ENCODE assay signal across 18 cellular contexts in the genomic region with DNA sequence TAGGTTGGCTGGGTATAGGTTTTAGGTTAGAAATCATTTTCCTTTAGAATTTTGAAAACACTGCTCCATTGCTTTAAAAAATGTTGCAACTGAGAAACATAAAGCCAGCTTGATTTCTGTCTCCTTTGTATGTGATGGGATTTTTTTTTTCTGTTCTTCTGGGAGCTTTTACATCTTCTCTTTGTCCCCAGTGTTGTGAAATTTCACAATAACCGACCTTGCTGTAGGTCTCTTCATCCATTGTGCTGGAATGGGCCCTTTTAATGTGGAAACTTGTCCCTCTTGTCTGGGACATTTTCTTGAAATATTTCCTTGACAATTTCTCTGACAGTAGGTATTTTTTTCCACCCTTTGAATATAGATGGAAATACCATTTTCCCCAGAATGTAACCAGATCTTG. TPM values are rescaled to one million over a fixed set of nuclear protein-coding genes. Genes with fewer than 3 reads are reported as not detected.
A peak's percentile ranks its signal among the peaks of the same experiment; 100 is the strongest.
DNase-seq lines count a peak whose midpoint lies in the region; ATAC-seq and TF ChIP-seq lines count a peak whose summit lies in the region.
"Had no signal": no experiment of that assay in that cellular context is flagged by ENCODE, and none has a peak within 500 bp of the region (broad histone marks: within the 10 kb centered on the region; RNA-seq: fewer than 3 reads in every experiment).

No MANE protein-coding gene starts in this region.

- H3K27me3 Mint-ChIP-seq in MCF 10A (ENCODE audit: insufficient read depth, unreplicated experiment) (no peaks in the 10 kb centered on the region), osteocyte (ENCODE audit: unreplicated experiment) (no peaks in the 10 kb centered on the region)

- H3K4me1 Mint-ChIP-seq in MCF 10A (ENCODE audit: insufficient read depth, unreplicated experiment) (peaks cover 47% of the 10 kb centered on the region), osteocyte (ENCODE audit: unreplicated experiment) (peaks cover 63% of the 10 kb centered on the region)

- H3K9ac ChIP-seq in mammary epithelial cell (ENCODE audit: insufficient read depth, low read length) (no peak overlapping the region), IMR-90 (ENCODE audit: low read depth, low read length) (no peak overlapping the region)
- H3K9ac ChIP-seq: BLaER1, GM23248 had no signal

- peaks cover 48% of the 10 kb centered on the region for H3K4me1 ChIP-seq in mammary epithelial cell (ENCODE audit: insufficient read depth, low read length)
- peaks cover 40% of the 10 kb centered on the region for H3K4me1 ChIP-seq in IMR-90 (ENCODE audit: control insufficient read depth, insufficient read depth, low read length)
- H3K4me1 ChIP-seq: BLaER1 had no signal

- TF ChIP-seq CTCF in mammary epithelial cell (conservative IDR thresholded peaks at IDR 0.05 in 1 of 2, IDR thresholded peaks at IDR 0.05 in 1 of 2; ENCODE audit: extremely low read depth in 1 of 2, insufficient read depth in 1 of 2, low read depth in 1 of 2, low read length in 2 of 2) = no peak
- no peak for TF ChIP-seq CTCF in MCF 10A (IDR thresholded peaks at IDR 0.05; ENCODE audit: unreplicated experiment)
- no peak for TF ChIP-seq CTCF in IMR-90 (conservative IDR thresholded peaks at IDR 0.05; ENCODE audit: low read depth, low read length)
- TF ChIP-seq CTCF in osteocyte (IDR thresholded peaks at IDR 0.05) = no peak

- intact Hi-C loops in mammary epithelial cell (cut with micrococcal nuclease) = loop anchor here (5.0 to 10.0 kb wide), 3 partner anchors 233 to 728 kb away; no protein-coding TSS in a partner anchor
- intact Hi-C loops in MCF 10A (cut with micrococcal nuclease) = no loop called here
- intact Hi-C loops in IMR-90 (cut with micrococcal nuclease) = loop anchor here (2.0 to 10.0 kb wide), 2 partner anchors 47 to 231 kb away; no protein-coding TSS in a partner anchor

- H3K27me3 ChIP-seq in mammary epithelial cell (ENCODE audit: insufficient read depth, low read length) = no peaks in the 10 kb centered on the region
- H3K27me3 ChIP-seq in IMR-90 (ENCODE audit: control insufficient read depth, insufficient read depth, low read length) = no peaks in the 10 kb centered on the region
- H3K27me3 ChIP-seq: BLaER1 had no signal

- CTCF ChIA-PET in mammary epithelial cell (lab: Charles Lee; ENCODE audit: low non-redundant PET) (no interaction called here), MCF 10A (lab: Yijun Ruan, JAX) (interaction anchor here (0.5 to 9.1 kb wide), 17 partner anchors 17 to 552 kb away, joined by 3 to 205 read pairs (median 4); no protein-coding TSS in a partner anchor), IMR-90 (lab: Yijun Ruan, JAX) (interaction anchor here (0.7 to 3.4 kb wide), 2 partner anchors 80 to 140 kb away, joined by 3 to 26 read pairs; no protein-coding TSS in a partner anchor)

- in situ Hi-C loops in mammary epithelial cell (cut with MboI; ENCODE audit: low sequenced_read_pairs in 2 of 2) = loop anchor here in 1 of 2 donors (5.0 to 10.0 kb wide), 2 partner anchors 81 to 133 kb away; a partner anchor contains a TSS
- in situ Hi-C loops in IMR-90 (cut with MboI; ENCODE audit: low sequenced_read_pairs) = no loop called here

- H3K9me3 ChIP-seq in mammary epithelial cell (replicated peaks; ENCODE audit: insufficient read depth, low read length) = no peaks in the 10 kb centered on the region
- no peaks in the 10 kb centered on the region for H3K9me3 ChIP-seq in IMR-90 (ENCODE audit: control insufficient read depth, insufficient read depth, low read length)
- H3K9me3 ChIP-seq: A549, BLaER1, HAP-1 had no signal

- H2BK5ac ChIP-seq in IMR-90 (ENCODE audit: low read depth, low read length, poor library complexity, severe bottlenecking) = peak overlapping the region; percentile 65

- H3K4ac ChIP-seq in IMR-90 (ENCODE audit: low read depth, low read length) = peak overlapping the region; percentile 60; the same call in 1 of the 2 replicates

- peak overlapping the region; percentile 76 for H4K91ac ChIP-seq in IMR-90 (ENCODE audit: insufficient read depth, low read depth, low read length)

- H3K4me3 Mint-ChIP-seq in MCF 10A (ENCODE audit: unreplicated experiment) (no peak overlapping the region), osteocyte (ENCODE audit: unreplicated experiment) (no peak overlapping the region)
- H3K4me3 Mint-ChIP-seq: CD14-positive monocyte; CD4-positive, alpha-beta memory T cell had no signal

- no peak for ATAC-seq in IMR-90 (ENCODE audit: low read depth)
- ATAC-seq: A549 had no signal

- peaks cover 26% of the 10 kb centered on the region for H3K9me1 ChIP-seq in IMR-90 (ENCODE audit: insufficient read depth, low read length)

- H3K4me3 ChIP-seq in mammary epithelial cell (replicated peaks in 1 of 3; ENCODE audit: insufficient read depth in 1 of 3, low read depth in 2 of 3, low read length in 3 of 3) (no peak overlapping the region), IMR-90 (ENCODE audit: insufficient read depth, low read depth, low read length) (no peak overlapping the region)
- H3K4me3 ChIP-seq: A549, BLaER1, GM23248, HAP-1 had no signal

- H3K79me1 ChIP-seq in IMR-90 (ENCODE audit: low read depth in 1 of 2, low read length in 2 of 2) = peaks cover 4 to 8% of the 10 kb centered on the region in 2 experiments; a peak in 2 of 4 replicates

- WGBS in mammary epithelial cell (ENCODE audit: low coverage, missing lambda C conversion rate) = 100% methylated on average over 1 of the region's 1 CpG
- no CpG with 5 or more reads among the region's 1 CpG for WGBS in IMR-90 (ENCODE audit: extremely low coverage in 2 of 2, insufficient read length in 1 of 2), 2 experiments

- H3K4me2 ChIP-seq in mammary epithelial cell (ENCODE audit: insufficient read depth, low read depth, low read length) (peak overlapping the region; percentile 35), IMR-90 (ENCODE audit: low read depth, low read length) (no peak overlapping the region)
- H3K4me2 ChIP-seq: A549, BLaER1 had no signal

- H3K36me3 Mint-ChIP-seq in MCF 10A (ENCODE audit: insufficient read depth, unreplicated experiment) (no peaks in the 10 kb centered on the region), osteocyte (ENCODE audit: unreplicated experiment) (no peaks in the 10 kb centered on the region)
- H3K36me3 Mint-ChIP-seq: CD14-positive monocyte; CD4-positive, alpha-beta memory T cell had no signal

- TF ChIP-seq POLR2A in IMR-90 (IDR thresholded peaks at IDR 0.05; ENCODE audit: low read depth, low read length) = no peak

- H2BK20ac ChIP-seq in IMR-90 (ENCODE audit: low read depth, low read length) = peak overlapping the region; percentile 79

- H2BK120ac ChIP-seq in IMR-90 (ENCODE audit: low read depth, low read length) = peak overlapping the region; percentile 85

- no peak overlapping the region; the same call in 1 of the 2 replicates for H3K14ac ChIP-seq in IMR-90 (replicated peaks; ENCODE audit: low read depth, low read length)

- TSS peak; percentile 37 for BruUV-seq in mammary epithelial cell (replicated peaks; lab: Mats Ljungman, UMichigan)
- no TSS peak for BruUV-seq in MCF 10A (replicated peaks; lab: Mats Ljungman, UMichigan)
- BruUV-seq in IMR-90 (replicated peaks; lab: Mats Ljungman, UMichigan) = no TSS peak

- H3K27ac Mint-ChIP-seq in MCF 10A (ENCODE audit: low read depth, unreplicated experiment) (no peak overlapping the region), osteocyte (ENCODE audit: unreplicated experiment) (peak overlapping the region; percentile 97)
- H3K27ac Mint-ChIP-seq: CD4-positive, alpha-beta memory T cell had no signal

- H4K5ac ChIP-seq in IMR-90 (ENCODE audit: low read depth, low read length) = peak overlapping the region; percentile 83

- H3K9me3 Mint-ChIP-seq in MCF 10A (ENCODE audit: unreplicated experiment) (no peaks in the 10 kb centered on the region), osteocyte (ENCODE audit: unreplicated experiment) (no peaks in the 10 kb centered on the region)
- H3K9me3 Mint-ChIP-seq: CD14-positive monocyte; CD4-positive, alpha-beta memory T cell had no signal

- H2BK15ac ChIP-seq in IMR-90 (ENCODE audit: low read depth, low read length) = peak overlapping the region; percentile 92

- no peak overlapping the region for H2AFZ ChIP-seq in mammary epithelial cell (ENCODE audit: low read depth, low read length)
- no peak overlapping the region for H2AFZ ChIP-seq in IMR-90 (replicated peaks; ENCODE audit: low read length, poor library complexity)
- H2AFZ ChIP-seq: GM23248 had no signal

- H2AK5ac ChIP-seq in IMR-90 (ENCODE audit: low read depth, low read length) = peak overlapping the region; percentile 61; the same call in 1 of the 2 replicates

- H4K20me1 ChIP-seq in mammary epithelial cell (ENCODE audit: insufficient read depth, low read length) (no peaks in the 10 kb centered on the region), IMR-90 (ENCODE audit: insufficient read depth, low read length) (no peaks in the 10 kb centered on the region)
- H4K20me1 ChIP-seq: BLaER1 had no signal

- no peak overlapping the region; the same call in 1 of the 2 replicates for H3K56ac ChIP-seq in IMR-90 (ENCODE audit: extremely low read depth, insufficient read depth, low read length)

- DNase-seq in mammary epithelial cell (no peak), MCF 10A (ENCODE audit: unreplicated experiment) (no peak), IMR-90 (no peak), epithelial cell of prostate (ENCODE audit: low read depth, low spot score) (no peak), osteocyte (ENCODE audit: extremely low spot score, unreplicated experiment) (no peak), putamen (ENCODE audit: low spot score) (no peak), NCI-H748 treated with DMSO at 0.1 percent for 48 hours (lab: John Stamatoyannopoulos, UW) (no peak)
- DNase-seq: CD4-positive, alpha-beta memory T cell; DMS153; DMS79; GDM1 had no signal

- H3K27ac ChIP-seq in mammary epithelial cell (ENCODE audit: insufficient read depth, low read depth, low read length) (peak overlapping the region; percentile 47), IMR-90 (ENCODE audit: insufficient read depth, low read length) (peak overlapping the region; percentile 92; the same call in 1 of the 2 replicates), epithelial cell of prostate (peak overlapping the region; percentile 25)
- H3K27ac ChIP-seq: 22Rv1, BLaER1, GM23248, HL-60 had no signal

- H3K36me3 ChIP-seq in mammary epithelial cell (ENCODE audit: insufficient read depth, low read length) (no peaks in the 10 kb centered on the region), IMR-90 (ENCODE audit: control insufficient read depth, insufficient read depth, low read length) (no peaks in the 10 kb centered on the region)
- H3K36me3 ChIP-seq: BLaER1, HAP-1 had no signal

- H2AK9ac ChIP-seq in IMR-90 (replicated peaks; ENCODE audit: low read depth, low read length, poor library complexity) = no peak overlapping the region

- H3K23ac ChIP-seq in IMR-90 (ENCODE audit: low read depth, low read length) = peak overlapping the region; percentile 67; the same call in 1 of the 2 replicates

- dilution Hi-C loops in mammary epithelial cell (cut with HindIII; ENCODE audit: low sequenced_read_pairs) (no loop called here), IMR-90 (cut with HindIII; ENCODE audit: low sequenced_read_pairs, unreplicated experiment) (no loop called here)

- TF ChIP-seq RAD21 in IMR-90 (IDR thresholded peaks at IDR 0.05; ENCODE audit: low read length) = no peak

- H3K18ac ChIP-seq in IMR-90 (ENCODE audit: low read depth, low read length) = peak overlapping the region; percentile 91

- H3K79me2 ChIP-seq in mammary epithelial cell (ENCODE audit: insufficient read depth, low read length) = no peaks in the 10 kb centered on the region

- POLR2A ChIA-PET in MCF 10A (lab: Yijun Ruan, JAX) (interaction anchor here (0.6 to 7.2 kb wide), 10 partner anchors 24 to 136 kb away, joined by 3 to 83 read pairs (median 4); a partner anchor contains a TSS), IMR-90 (lab: Charles Lee; ENCODE audit: unreplicated experiment) (interaction anchor here (0.8 kb wide), 1 partner anchor 44 kb away, joined by 3 read pairs; a partner anchor contains a TSS)

- H4K8ac ChIP-seq in IMR-90 (ENCODE audit: low read depth in 2 of 2, low read length in 2 of 2) = peak overlapping the region in 1 of 2 experiments; percentile 46; a peak in 1 of 4 replicates

RNA-seq across cellular contexts. Expression of a gene that starts 44.0 kb away (rescaled TPM):
- total RNA-seq in mammary epithelial cell = 100 to 1,000 TPM; 160 to 162 TPM
- polyA plus RNA-seq in mammary epithelial cell = 223 TPM
- 181 TPM for polyA minus RNA-seq in mammary epithelial cell
- total RNA-seq in MCF 10A (2022) = 145 and 160 TPM in 2 replicates
- 97.7 and 221 TPM in 2 replicates for total RNA-seq in IMR-90 (2012; rRNA removed)
- polyA plus RNA-seq in IMR-90 (2012; rRNA removed) = 378 and 401 TPM in 2 replicates
- 100 and 185 TPM in 2 replicates for polyA plus RNA-seq in IMR-90 (2012; cell fraction: cytosol; rRNA removed)
- 33.9 and 158 TPM in 2 replicates for polyA plus RNA-seq in IMR-90 (2012; cell fraction: nucleus; rRNA removed; ENCODE audit: low replicate concordance)
- 560 and 578 TPM in 2 replicates for total RNA-seq in osteocyte

Comparison
In these comparisons a context has a peak if more than half of its experiments do, and no peak if none do; other contexts are left out.
1. H3K27ac ChIP-seq: peak in every context shown above with its lines; median percentile 92 in IMR-90; 47 in mammary epithelial cell; 25 in epithelial cell of prostate.